In genomic region chr4:100067255-100067654, GRCh38 we compare ENCODE assay signal across 25 cellular contexts.
"Had no signal": no experiment of that assay in that cellular context is flagged by ENCODE, and none has a peak within 500 bp of the region (broad histone marks: within the 10 kb centered on the region; RNA-seq: fewer than 3 reads in every experiment).

No MANE protein-coding gene starts in this region.

- H3K4me3 Mint-ChIP-seq: dendritic cell treated with granulocyte-macrophage colony-stimulating factor and Interleukin-4, amounts not matched to agents 40 ng/mL and 50 ng/mL, for 4 days; effector memory CD8-positive, alpha-beta T cell; endodermal cell had no signal

- ATAC-seq: effector memory CD8-positive, alpha-beta T cell; esophagus mucosa; foreskin keratinocyte; gastrocnemius medialis; gastroesophageal sphincter; heart left ventricle; heart right ventricle had no signal

- H3K4me3 ChIP-seq: colonic mucosa, coronary artery, dorsolateral prefrontal cortex, esophagus muscularis mucosa, esophagus squamous epithelium, gastrocnemius medialis, gastroesophageal sphincter, heart left ventricle, heart right ventricle had no signal

- H3K4me1 Mint-ChIP-seq: endodermal cell had no signal

- H3K27ac ChIP-seq: colonic mucosa, coronary artery, dorsolateral prefrontal cortex, epithelial cell of prostate, esophagus muscularis mucosa, esophagus squamous epithelium, foreskin keratinocyte, gastrocnemius medialis, gastroesophageal sphincter, heart left ventricle, heart right ventricle had no signal

- H3K9me3 Mint-ChIP-seq: dendritic cell treated with granulocyte-macrophage colony-stimulating factor and Interleukin-4, amounts not matched to agents 40 ng/mL and 50 ng/mL, for 4 days; effector memory CD8-positive, alpha-beta T cell; endodermal cell had no signal

- H3K27ac Mint-ChIP-seq: dendritic cell treated with granulocyte-macrophage colony-stimulating factor and Interleukin-4, amounts not matched to agents 40 ng/mL and 50 ng/mL, for 4 days; effector memory CD8-positive, alpha-beta T cell; endodermal cell had no signal

- H3K9me3 ChIP-seq: colonic mucosa, esophagus muscularis mucosa, esophagus squamous epithelium, gastrocnemius medialis, gastroesophageal sphincter, heart left ventricle, heart right ventricle had no signal

- H3K36me3 ChIP-seq: colonic mucosa, esophagus muscularis mucosa, esophagus squamous epithelium, gastrocnemius medialis, gastroesophageal sphincter, heart left ventricle, heart right ventricle had no signal

- DNase-seq: colonic mucosa; cortex of kidney; dermis blood vessel endothelial cell; dorsolateral prefrontal cortex; effector CD4-positive, alpha-beta T cell; effector CD8-positive, alpha-beta T cell; effector memory CD4-positive, alpha-beta T cell; effector memory CD8-positive, alpha-beta T cell; endodermal cell; erythroblast; esophagus squamous epithelium; foreskin fibroblast; foreskin keratinocyte; foreskin melanocyte; gastrocnemius medialis; glutamatergic neuron; head of caudate nucleus; heart left ventricle; heart right ventricle had no signal

- H3K27me3 ChIP-seq: colonic mucosa, esophagus muscularis mucosa, esophagus squamous epithelium, foreskin keratinocyte, gastrocnemius medialis, gastroesophageal sphincter, heart left ventricle had no signal

- H3K4me1 ChIP-seq: colonic mucosa, esophagus muscularis mucosa, esophagus squamous epithelium, foreskin keratinocyte, gastrocnemius medialis, gastroesophageal sphincter, heart left ventricle, heart right ventricle had no signal
